10 cellular contexts compared by ENCODE assay signal in the genomic region with DNA sequence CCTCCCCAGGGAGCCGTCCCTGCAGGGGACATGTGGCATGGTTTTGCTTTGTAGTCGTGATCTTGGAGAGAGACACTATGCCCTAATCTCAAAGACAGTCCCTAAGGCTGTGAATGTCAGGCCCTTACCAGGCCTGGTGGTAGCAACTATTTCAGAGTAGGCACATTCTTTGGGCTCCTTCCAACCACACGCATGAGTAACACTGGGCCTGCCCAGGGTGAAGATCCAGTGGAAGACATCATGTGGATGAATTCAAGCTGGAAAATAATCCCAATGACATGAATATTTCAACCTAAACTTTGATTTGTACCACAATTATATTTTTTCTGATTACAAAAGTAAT. TPM values are rescaled to one million over a fixed set of nuclear protein-coding genes. Genes with fewer than 3 reads are reported as not detected.
A peak's percentile ranks its signal among the peaks of the same experiment; 100 is the strongest.
DNase-seq lines count a peak whose midpoint lies in the region; ATAC-seq and TF ChIP-seq lines count a peak whose summit lies in the region.
"Had no signal": no experiment of that assay in that cellular context is flagged by ENCODE, and none has a peak within 500 bp of the region (broad histone marks: within the 10 kb centered on the region; RNA-seq: fewer than 3 reads in every experiment).

No MANE protein-coding gene starts in this region.

- no peak overlapping the region for H3K4me3 Mint-ChIP-seq in glutamatergic neuron (ENCODE audit: unreplicated experiment)
- H3K4me3 Mint-ChIP-seq in stimulated activated effector memory CD8-positive, alpha-beta T cell treated with anti-CD3 and anti-CD28 coated beads, Interleukin-12 subunit alpha, Interleukin-12 subunit beta, amount 100 ng/mL, for 72 hours = no peak overlapping the region

- H3K27me3 ChIP-seq in HCT116 (ENCODE audit: insufficient read depth, low read length) = no peaks in the 10 kb centered on the region

- intact Hi-C loops in HCT116 (cut with micrococcal nuclease) = no loop called here

- no peak overlapping the region for H3K4me3 ChIP-seq in HCT116 (replicated peaks in 1 of 2; ENCODE audit: low read depth in 1 of 2, low read length in 2 of 2)
- H3K4me3 ChIP-seq: GM12878 had no signal

- TF ChIP-seq CTCF in HCT116 (IDR thresholded peaks at IDR 0.05 in 2 of 3, conservative IDR thresholded peaks at IDR 0.05 in 1 of 3; ENCODE audit: borderline replicate concordance in 1 of 3, insufficient read depth in 1 of 3, low read depth in 2 of 3, low read length in 2 of 3) (no peak), glutamatergic neuron (IDR thresholded peaks at IDR 0.05; ENCODE audit: partially characterized antibody, unreplicated experiment) (no peak)

- peak; percentile 64; the same call in 1 of the 2 replicates for ATAC-seq in HCT116
- no peak for ATAC-seq in stimulated activated effector memory CD8-positive, alpha-beta T cell treated with anti-CD3 and anti-CD28 coated beads, Interleukin-12 subunit alpha, Interleukin-12 subunit beta, amount 100 ng/mL, for 72 hours
- no peak for ATAC-seq in GM21529 (IDR thresholded peaks at IDR 0.05; ENCODE audit: unreplicated experiment)
- no peak for ATAC-seq in activated naive CD4-positive, alpha-beta T cell treated with anti-CD3 and anti-CD28 coated beads, Interleukin-2, amount 50 U/mL, for 72 hours
- ATAC-seq: GM12878 had no signal

- H3K27ac Mint-ChIP-seq in glutamatergic neuron (ENCODE audit: unreplicated experiment) = peak overlapping the region; percentile 62
- H3K27ac Mint-ChIP-seq in stimulated activated effector memory CD8-positive, alpha-beta T cell treated with anti-CD3 and anti-CD28 coated beads, Interleukin-12 subunit alpha, Interleukin-12 subunit beta, amount 100 ng/mL, for 72 hours = peak overlapping the region; percentile 61
- no peak overlapping the region for H3K27ac Mint-ChIP-seq in activated naive CD4-positive, alpha-beta T cell treated with anti-CD3 and anti-CD28 coated beads, Interleukin-2, amount 50 U/mL, for 72 hours

- no peaks in the 10 kb centered on the region for H3K9me3 ChIP-seq in HCT116 (ENCODE audit: control insufficient read depth in 1 of 2, insufficient read depth in 1 of 2, low read depth in 1 of 2, low read length in 2 of 2)

- DNase-seq in HCT116 (ENCODE audit: low read depth, low spot score) (no peak), amniotic stem cell (lab: John Stamatoyannopoulos, UW) (peak; percentile 20), glutamatergic neuron (no peak), SHP77 treated with DMSO at 0.1 percent for 48 hours (lab: John Stamatoyannopoulos, UW) (no peak)
- no peak for DNase-seq in stimulated activated effector memory CD8-positive, alpha-beta T cell treated with anti-CD3 and anti-CD28 coated beads, Interleukin-12 subunit alpha, Interleukin-12 subunit beta, amount 100 ng/mL, for 72 hours (ENCODE audit: low spot score in 2 of 2)
- no peak for DNase-seq in activated naive CD4-positive, alpha-beta T cell treated with anti-CD3 and anti-CD28 coated beads, Interleukin-2, amount 50 U/mL, for 72 hours (ENCODE audit: low spot score in 2 of 2)
- no peak for DNase-seq in activated CD8-positive, alpha-beta memory T cell treated with anti-CD3 and anti-CD28 coated beads, Interleukin-2, amount 50 U/mL, for 4 hours
- DNase-seq: cerebellar nuclear complex had no signal

- H3K27me3 Mint-ChIP-seq in glutamatergic neuron (ENCODE audit: unreplicated experiment) = peaks cover 8% of the 10 kb centered on the region

- no peaks in the 10 kb centered on the region for H4K20me1 ChIP-seq in HCT116 (ENCODE audit: insufficient read depth)

- no peak for TF ChIP-seq POLR2A in HCT116 (IDR thresholded peaks at IDR 0.05; ENCODE audit: borderline replicate concordance, extremely low read depth, insufficient read depth, insufficient read length)

- no peak overlapping the region for H3K9ac ChIP-seq in HCT116 (ENCODE audit: low read length)

- H3K36me3 ChIP-seq in HCT116 (ENCODE audit: control insufficient read depth in 1 of 2, insufficient read depth in 2 of 2, low read length in 2 of 2) = no peaks in the 10 kb centered on the region

- no TSS peak for BruUV-seq in HCT116 (replicated peaks; lab: Mats Ljungman, UMichigan)

- H3K79me2 ChIP-seq in HCT116 (ENCODE audit: insufficient read depth, low read length) = no peaks in the 10 kb centered on the region

- H3K36me3 Mint-ChIP-seq in glutamatergic neuron (ENCODE audit: unreplicated experiment) = no peaks in the 10 kb centered on the region
- H3K36me3 Mint-ChIP-seq in stimulated activated effector memory CD8-positive, alpha-beta T cell treated with anti-CD3 and anti-CD28 coated beads, Interleukin-12 subunit alpha, Interleukin-12 subunit beta, amount 100 ng/mL, for 72 hours = no peaks in the 10 kb centered on the region
- H3K36me3 Mint-ChIP-seq in activated naive CD4-positive, alpha-beta T cell treated with anti-CD3 and anti-CD28 coated beads, Interleukin-2, amount 50 U/mL, for 72 hours = no peaks in the 10 kb centered on the region

- peak overlapping the region; percentile 20; the same call in 1 of the 2 replicates for H3K4me2 ChIP-seq in HCT116 (ENCODE audit: low read length)

- CTCF ChIA-PET in HCT116 (lab: Charles Lee) = no interaction called here

- no peak overlapping the region for H3K27ac ChIP-seq in HCT116 (ENCODE audit: low read depth, low read length)

- POLR2A ChIA-PET in HCT116 (lab: Charles Lee) = no interaction called here

- RAD21 ChIA-PET in HCT116 (lab: Charles Lee; ENCODE audit: low non-redundant PET in 1 of 2, low total read pairs in 2 of 2, uncharacterized antibody in 2 of 2, unreplicated experiment in 2 of 2) = no interaction called here

- H3K4me1 Mint-ChIP-seq in glutamatergic neuron (ENCODE audit: low read depth, unreplicated experiment) = peaks cover 4% of the 10 kb centered on the region
- H3K4me1 Mint-ChIP-seq in stimulated activated effector memory CD8-positive, alpha-beta T cell treated with anti-CD3 and anti-CD28 coated beads, Interleukin-12 subunit alpha, Interleukin-12 subunit beta, amount 100 ng/mL, for 72 hours = peaks cover 14% of the 10 kb centered on the region

- no peaks in the 10 kb centered on the region for H3K9me2 ChIP-seq in HCT116 (ENCODE audit: insufficient read depth)

- TF ChIP-seq RAD21 in HCT116 (IDR thresholded peaks at IDR 0.05; ENCODE audit: low read depth) = no peak

- no peak overlapping the region for H2AFZ ChIP-seq in HCT116 (ENCODE audit: low read depth, low read length, poor library complexity, severe bottlenecking)

- peaks cover 0 to 4% of the 10 kb centered on the region in 2 experiments; a peak in 2 of 4 replicates for H3K4me1 ChIP-seq in HCT116 (ENCODE audit: control insufficient read depth in 1 of 2, insufficient read depth in 2 of 2, low read length in 2 of 2)

- peaks cover 2% of the 10 kb centered on the region for H3K9me3 Mint-ChIP-seq in glutamatergic neuron (ENCODE audit: unreplicated experiment)
- no peaks in the 10 kb centered on the region for H3K9me3 Mint-ChIP-seq in stimulated activated effector memory CD8-positive, alpha-beta T cell treated with anti-CD3 and anti-CD28 coated beads, Interleukin-12 subunit alpha, Interleukin-12 subunit beta, amount 100 ng/mL, for 72 hours
- H3K9me3 Mint-ChIP-seq in activated naive CD4-positive, alpha-beta T cell treated with anti-CD3 and anti-CD28 coated beads, Interleukin-2, amount 50 U/mL, for 72 hours = no peaks in the 10 kb centered on the region

TF ChIP-seq in HCT116, 20 proteins besides CTCF, POLR2A, EP300 and RAD21 (continues in another document):
- TF ChIP-seq SIN3A (IDR thresholded peaks at IDR 0.05; ENCODE audit: low read depth) = no peak
- TF ChIP-seq SP1 (IDR thresholded peaks at IDR 0.05; ENCODE audit: low read depth) = no peak
- TF ChIP-seq, protein P1, sequence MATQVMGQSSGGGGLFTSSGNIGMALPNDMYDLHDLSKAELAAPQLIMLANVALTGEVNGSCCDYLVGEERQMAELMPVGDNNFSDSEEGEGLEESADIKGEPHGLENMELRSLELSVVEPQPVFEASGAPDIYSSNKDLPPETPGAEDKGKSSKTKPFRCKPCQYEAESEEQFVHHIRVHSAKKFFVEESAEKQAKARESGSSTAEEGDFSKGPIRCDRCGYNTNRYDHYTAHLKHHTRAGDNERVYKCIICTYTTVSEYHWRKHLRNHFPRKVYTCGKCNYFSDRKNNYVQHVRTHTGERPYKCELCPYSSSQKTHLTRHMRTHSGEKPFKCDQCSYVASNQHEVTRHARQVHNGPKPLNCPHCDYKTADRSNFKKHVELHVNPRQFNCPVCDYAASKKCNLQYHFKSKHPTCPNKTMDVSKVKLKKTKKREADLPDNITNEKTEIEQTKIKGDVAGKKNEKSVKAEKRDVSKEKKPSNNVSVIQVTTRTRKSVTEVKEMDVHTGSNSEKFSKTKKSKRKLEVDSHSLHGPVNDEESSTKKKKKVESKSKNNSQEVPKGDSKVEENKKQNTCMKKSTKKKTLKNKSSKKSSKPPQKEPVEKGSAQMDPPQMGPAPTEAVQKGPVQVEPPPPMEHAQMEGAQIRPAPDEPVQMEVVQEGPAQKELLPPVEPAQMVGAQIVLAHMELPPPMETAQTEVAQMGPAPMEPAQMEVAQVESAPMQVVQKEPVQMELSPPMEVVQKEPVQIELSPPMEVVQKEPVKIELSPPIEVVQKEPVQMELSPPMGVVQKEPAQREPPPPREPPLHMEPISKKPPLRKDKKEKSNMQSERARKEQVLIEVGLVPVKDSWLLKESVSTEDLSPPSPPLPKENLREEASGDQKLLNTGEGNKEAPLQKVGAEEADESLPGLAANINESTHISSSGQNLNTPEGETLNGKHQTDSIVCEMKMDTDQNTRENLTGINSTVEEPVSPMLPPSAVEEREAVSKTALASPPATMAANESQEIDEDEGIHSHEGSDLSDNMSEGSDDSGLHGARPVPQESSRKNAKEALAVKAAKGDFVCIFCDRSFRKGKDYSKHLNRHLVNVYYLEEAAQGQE (IDR thresholded peaks at IDR 0.05; ENCODE audit: low read depth) = no peak
- no peak for TF ChIP-seq ZNF274 (IDR thresholded peaks at IDR 0.05; ENCODE audit: low read depth, low read length)
- TF ChIP-seq EZH2 (IDR thresholded peaks at IDR 0.05) = no peak
- no peak for TF ChIP-seq JUND (IDR thresholded peaks at IDR 0.05)
- TF ChIP-seq TCF7L2 (IDR thresholded peaks at IDR 0.05; ENCODE audit: borderline replicate concordance, extremely low read depth, insufficient read depth, insufficient read length) = no peak
- TF ChIP-seq EGR1 (IDR thresholded peaks at IDR 0.05; ENCODE audit: low read depth) = no peak
- no peak for TF ChIP-seq FOSL1 (IDR thresholded peaks at IDR 0.05; ENCODE audit: low read depth)

RNA-seq across cellular contexts. Expression of a gene that starts 39.5 kb away (rescaled TPM):
- total RNA-seq in HCT116 (2021; ENCODE audit: unreplicated experiment) = 54.7 TPM
- 38.7 and 45.5 TPM in 2 replicates for polyA plus RNA-seq in HCT116 (2012)
- total RNA-seq in glutamatergic neuron (ENCODE audit: unreplicated experiment) = 95.2 TPM
- total RNA-seq in activated naive CD4-positive, alpha-beta T cell treated with anti-CD3 and anti-CD28 coated beads, Interleukin-2, amount 50 U/mL, for 72 hours = 10 to 100 TPM; 68.9 to 94.0 TPM

Comparison
In these comparisons a context has a peak if more than half of its experiments do, and no peak if none do; other contexts are left out.
1. H3K27ac Mint-ChIP-seq: peak in glutamatergic neuron (single experiment) and stimulated activated effector memory CD8-positive, alpha-beta T cell treated with anti-CD3 and anti-CD28 coated beads, Interleukin-12 subunit alpha, Interleukin-12 subunit beta, amount 100 ng/mL, for 72 hours (single experiment); none in activated naive CD4-positive, alpha-beta T cell treated with anti-CD3 and anti-CD28 coated beads, Interleukin-2, amount 50 U/mL, for 72 hours (0 of 2).